27 cellular contexts compared by ENCODE assay signal in the genomic region with DNA sequence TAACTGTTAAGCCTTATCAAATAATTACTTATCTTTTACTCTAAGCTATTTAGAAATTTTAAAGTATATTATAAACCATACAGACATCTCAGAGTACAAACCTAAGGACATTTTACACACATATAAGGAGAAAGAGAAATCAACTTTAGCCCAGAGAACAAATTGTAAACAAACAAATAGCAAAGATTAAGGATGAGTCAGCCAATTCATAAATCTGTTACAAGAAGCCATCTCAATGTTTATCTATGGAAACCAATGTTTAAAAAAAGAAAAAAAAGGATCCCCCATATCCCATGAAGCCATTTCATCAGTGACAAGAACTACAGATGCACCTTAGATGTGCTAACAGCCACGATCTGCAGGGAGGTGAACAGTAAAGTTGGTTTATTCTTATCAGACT. TPM values are rescaled to one million over a fixed set of nuclear protein-coding genes. Genes with fewer than 3 reads are reported as not detected.
A peak's percentile ranks its signal among the peaks of the same experiment; 100 is the strongest.
DNase-seq lines count a peak whose midpoint lies in the region; ATAC-seq and TF ChIP-seq lines count a peak whose summit lies in the region.
"Had no signal": no experiment of that assay in that cellular context is flagged by ENCODE, and none has a peak within 500 bp of the region (broad histone marks: within the 10 kb centered on the region; RNA-seq: fewer than 3 reads in every experiment).

No MANE protein-coding gene starts in this region.

- H3K56ac ChIP-seq in IMR-90 (ENCODE audit: extremely low read depth, insufficient read depth, low read length): no peak overlapping the region

- H3K9me3 ChIP-seq in CD4-positive, CD25-positive, alpha-beta regulatory T cell (ENCODE audit: control insufficient read depth in 2 of 2, low read length in 2 of 2): no peaks in the 10 kb centered on the region
- H3K9me3 ChIP-seq in IMR-90 (ENCODE audit: control insufficient read depth, insufficient read depth, low read length) (no peaks in the 10 kb centered on the region), breast epithelium (no peaks in the 10 kb centered on the region)
- H3K9me3 ChIP-seq: ascending aorta, upper lobe of left lung had no signal

- no peak overlapping the region for H3K4ac ChIP-seq in IMR-90 (ENCODE audit: low read depth, low read length)

- no peak for DNase-seq in CD4-positive, CD25-positive, alpha-beta regulatory T cell
- DNase-seq in IMR-90 (peak; percentile 22), mesothelial cell of epicardium (ENCODE audit: low spot score in 2 of 2, unreplicated experiment in 2 of 2) (no peak), NCI-H1436 treated with DMSO at 0.1 percent for 48 hours (lab: John Stamatoyannopoulos, UW) (no peak), SW480 (ENCODE audit: low spot score) (no peak), breast epithelium (ENCODE audit: low spot score in 2 of 2) (no peak), cortex of kidney (lab: John Stamatoyannopoulos, UW) (no peak)
- DNase-seq: activated CD4-positive, alpha-beta memory T cell treated with anti-CD3 and anti-CD28 coated beads, Interleukin-2, amount 10 ng/mL, durations not matched to agents 7 days and 5 days; activated CD4-positive, alpha-beta T cell treated with anti-CD3 and anti-CD28 coated beads for 1 hour; activated CD8-positive, alpha-beta memory T cell treated with anti-CD3 and anti-CD28 coated beads, Interleukin-2, amount 50 U/mL, for 48 hours; central memory CD4-positive, alpha-beta T cell; DMS79; GF-D8; islet precursor cell; Kasumi-1; left ventricle myocardium superior; NCI-H187 treated with DMSO at 0.1 percent for 48 hours; NCI-H69; right cardiac atrium; stimulated activated CD4-positive, alpha-beta T cell treated with anti-CD3 and anti-CD28 coated beads, Interleukin-2, amount 100 ng/mL, for 48 hours; T-cell; upper lobe of left lung had no signal

- H3K4me3 Mint-ChIP-seq in CD4-positive, CD25-positive, alpha-beta regulatory T cell: peak overlapping the region in 2 of 4 donors; percentile 15 to 23
- no peak overlapping the region for H3K4me3 Mint-ChIP-seq in mesothelial cell of epicardium
- H3K4me3 Mint-ChIP-seq: activated CD4-positive, alpha-beta memory T cell treated with anti-CD3 and anti-CD28 coated beads, Interleukin-2, amount 10 ng/mL, durations not matched to agents 7 days and 5 days had no signal

- peak overlapping the region in 2 of 3 donors; percentile 10 to 15 for H3K27ac Mint-ChIP-seq in CD4-positive, CD25-positive, alpha-beta regulatory T cell
- H3K27ac Mint-ChIP-seq in mesothelial cell of epicardium: peak overlapping the region; percentile 17
- H3K27ac Mint-ChIP-seq: activated CD4-positive, alpha-beta memory T cell treated with anti-CD3 and anti-CD28 coated beads, Interleukin-2, amount 10 ng/mL, durations not matched to agents 7 days and 5 days; activated naive CD8-positive, alpha-beta T cell; T-cell had no signal

- no peak overlapping the region for H3K23ac ChIP-seq in IMR-90 (ENCODE audit: low read depth, low read length)

- no peak overlapping the region for H2AK9ac ChIP-seq in IMR-90 (replicated peaks; ENCODE audit: low read depth, low read length, poor library complexity)

- peaks cover 87% of the 10 kb centered on the region for H4K20me1 ChIP-seq in IMR-90 (ENCODE audit: insufficient read depth, low read length)

- H2BK120ac ChIP-seq in IMR-90 (ENCODE audit: low read depth, low read length): no peak overlapping the region

- peaks cover 33 to 67% of the 10 kb centered on the region in 2 experiments for H3K79me1 ChIP-seq in IMR-90 (ENCODE audit: low read depth in 1 of 2, low read length in 2 of 2)

- TF ChIP-seq RAD21 in IMR-90 (IDR thresholded peaks at IDR 0.05; ENCODE audit: low read length): no peak

- H2BK15ac ChIP-seq in IMR-90 (ENCODE audit: low read depth, low read length): no peak overlapping the region

- H3K9ac ChIP-seq in IMR-90 (ENCODE audit: low read depth, low read length): no peak overlapping the region
- H3K9ac ChIP-seq: BLaER1 had no signal

- H3K9me3 Mint-ChIP-seq in CD4-positive, CD25-positive, alpha-beta regulatory T cell: no peaks in the 10 kb centered on the region
- H3K9me3 Mint-ChIP-seq in mesothelial cell of epicardium: peaks cover 3% of the 10 kb centered on the region
- H3K9me3 Mint-ChIP-seq: activated CD4-positive, alpha-beta memory T cell treated with anti-CD3 and anti-CD28 coated beads, Interleukin-2, amount 10 ng/mL, durations not matched to agents 7 days and 5 days; activated T-helper 2 cell treated with anti-CD3 and anti-CD28 coated beads, Interferon-gamma antibody, Interleukin-2, Interleukin-4, amounts not matched to agents 10 μg/mL and 5 μg/mL and 100 μg/mL, durations not matched to agents 14 hours and 24 hours and 36 hours; T-cell had no signal

- CTCF ChIA-PET in IMR-90 (lab: Yijun Ruan, JAX): interaction anchor here (0.6 to 1.6 kb wide), 2 partner anchors 10 to 56 kb away, joined by 3 read pairs; no protein-coding TSS in a partner anchor

- H3K18ac ChIP-seq in IMR-90 (ENCODE audit: low read depth, low read length): no peak overlapping the region

- H3K4me1 Mint-ChIP-seq in CD4-positive, CD25-positive, alpha-beta regulatory T cell: peaks cover 41 to 95% (median 81%) of the 10 kb centered on the region in 4 donors
- peaks cover 54% of the 10 kb centered on the region for H3K4me1 Mint-ChIP-seq in mesothelial cell of epicardium

- TF ChIP-seq CTCF in IMR-90 (conservative IDR thresholded peaks at IDR 0.05; ENCODE audit: low read depth, low read length) (no peak), mesothelial cell of epicardium (IDR thresholded peaks at IDR 0.05; ENCODE audit: unreplicated experiment) (no peak), breast epithelium (IDR thresholded peaks at IDR 0.05) (no peak)

- no peak for ATAC-seq in CD4-positive, CD25-positive, alpha-beta regulatory T cell (ENCODE audit: low read depth in 2 of 2)
- peak; percentile 48 for ATAC-seq in IMR-90 (ENCODE audit: low read depth)
- ATAC-seq: left ventricle myocardium superior, right cardiac atrium, T-cell had no signal

- WGBS in IMR-90 (ENCODE audit: extremely low coverage in 2 of 2, insufficient read length in 1 of 2), 2 experiments: no CpG with 5 or more reads among the region's 1 CpG

- no peaks in the 10 kb centered on the region for H3K36me3 ChIP-seq in CD4-positive, CD25-positive, alpha-beta regulatory T cell (ENCODE audit: control insufficient read depth, insufficient read depth, low read length)
- H3K36me3 ChIP-seq in IMR-90 (ENCODE audit: control insufficient read depth, insufficient read depth, low read length) (no peaks in the 10 kb centered on the region; the same call in 1 of the 2 replicates), breast epithelium (no peaks in the 10 kb centered on the region)
- H3K36me3 ChIP-seq: ascending aorta, upper lobe of left lung had no signal

- H4K91ac ChIP-seq in IMR-90 (ENCODE audit: insufficient read depth, low read depth, low read length): no peak overlapping the region

- POLR2A ChIA-PET in IMR-90 (lab: Charles Lee; ENCODE audit: unreplicated experiment): no interaction called here

- TF ChIP-seq POLR2A in IMR-90 (IDR thresholded peaks at IDR 0.05; ENCODE audit: low read depth, low read length): no peak
- no peak for TF ChIP-seq POLR2A in breast epithelium (IDR thresholded peaks at IDR 0.05)

- H3K4me3 ChIP-seq in CD4-positive, CD25-positive, alpha-beta regulatory T cell (ENCODE audit: low read depth, low read length): no peak overlapping the region
- H3K4me3 ChIP-seq in IMR-90 (ENCODE audit: insufficient read depth, low read depth, low read length) (no peak overlapping the region), breast epithelium (no peak overlapping the region)
- H3K4me3 ChIP-seq: ascending aorta, BLaER1, upper lobe of left lung had no signal

- no peak overlapping the region for H3K14ac ChIP-seq in IMR-90 (replicated peaks; ENCODE audit: low read depth, low read length)

- intact Hi-C loops in IMR-90 (cut with micrococcal nuclease) (loop anchor here (1.0 kb wide), 1 partner anchor 340 kb away; no protein-coding TSS in a partner anchor), breast epithelium (cut with DNase I; ENCODE audit: low total_unique reads) (no loop called here)

- no peak overlapping the region for H4K5ac ChIP-seq in IMR-90 (ENCODE audit: low read depth, low read length)

- no peak overlapping the region for H2BK5ac ChIP-seq in IMR-90 (ENCODE audit: low read depth, low read length, poor library complexity, severe bottlenecking)

- no peaks in the 10 kb centered on the region for H3K36me3 Mint-ChIP-seq in CD4-positive, CD25-positive, alpha-beta regulatory T cell
- no peaks in the 10 kb centered on the region for H3K36me3 Mint-ChIP-seq in mesothelial cell of epicardium

- H2BK20ac ChIP-seq in IMR-90 (ENCODE audit: low read depth, low read length): no peak overlapping the region

- BruUV-seq in IMR-90 (replicated peaks; lab: Mats Ljungman, UMichigan): no TSS peak

- H3K27ac ChIP-seq in CD4-positive, CD25-positive, alpha-beta regulatory T cell (ENCODE audit: insufficient read depth, low read length, poor library complexity, severe bottlenecking): no peak overlapping the region
- H3K27ac ChIP-seq in IMR-90 (ENCODE audit: insufficient read depth, low read length): no peak overlapping the region
- H3K27ac ChIP-seq in cingulate gyrus (ENCODE audit: low read depth, low read length): peak overlapping the region; percentile 63
- no peak overlapping the region for H3K27ac ChIP-seq in breast epithelium
- H3K27ac ChIP-seq: ascending aorta, BLaER1, upper lobe of left lung had no signal

- 0 out of 2 replicates have a peak overlapping the region, but pooled peaks have one; percentile 31 for H3K4me2 ChIP-seq in IMR-90 (ENCODE audit: low read depth, low read length)
- H3K4me2 ChIP-seq: BLaER1 had no signal

- no peaks in the 10 kb centered on the region for H3K27me3 ChIP-seq in CD4-positive, CD25-positive, alpha-beta regulatory T cell (ENCODE audit: control insufficient read depth, insufficient read depth, low read length)
- H3K27me3 ChIP-seq in IMR-90 (ENCODE audit: control insufficient read depth, insufficient read depth, low read length) (no peaks in the 10 kb centered on the region), breast epithelium (no peaks in the 10 kb centered on the region)
- H3K27me3 ChIP-seq: ascending aorta, BLaER1, upper lobe of left lung had no signal

- in situ Hi-C loops in IMR-90 (cut with MboI; ENCODE audit: low sequenced_read_pairs): no loop called here

- H2AK5ac ChIP-seq in IMR-90 (ENCODE audit: low read depth, low read length): no peak overlapping the region

- dilution Hi-C loops in IMR-90 (cut with HindIII; ENCODE audit: low sequenced_read_pairs, unreplicated experiment): no loop called here

- no peak overlapping the region for H4K8ac ChIP-seq in IMR-90 (ENCODE audit: low read depth in 2 of 2, low read length in 2 of 2)

- peaks cover 5% of the 10 kb centered on the region for H3K4me1 ChIP-seq in CD4-positive, CD25-positive, alpha-beta regulatory T cell (ENCODE audit: control insufficient read depth, insufficient read depth, low read length, poor library complexity, severe bottlenecking)
- H3K4me1 ChIP-seq in IMR-90 (ENCODE audit: control insufficient read depth, insufficient read depth, low read length) (peaks cover 9% of the 10 kb centered on the region), breast epithelium (peaks cover 0 to 6% of the 10 kb centered on the region in 2 donors)

- no peak overlapping the region for H2AFZ ChIP-seq in IMR-90 (replicated peaks; ENCODE audit: low read length, poor library complexity)

- peaks cover 8% of the 10 kb centered on the region; the same call in 1 of the 2 replicates for H3K9me1 ChIP-seq in IMR-90 (ENCODE audit: insufficient read depth, low read length)

- no peaks in the 10 kb centered on the region for H3K27me3 Mint-ChIP-seq in CD4-positive, CD25-positive, alpha-beta regulatory T cell
- H3K27me3 Mint-ChIP-seq in mesothelial cell of epicardium (ENCODE audit: low read depth): no peaks in the 10 kb centered on the region
- H3K27me3 Mint-ChIP-seq: activated CD4-positive, alpha-beta memory T cell treated with anti-CD3 and anti-CD28 coated beads, Interleukin-2, amount 10 ng/mL, durations not matched to agents 7 days and 5 days; activated naive CD8-positive, alpha-beta T cell; T-cell had no signal

RNA-seq across cellular contexts. Expression of gene RYBP, which starts 35.3 kb away (rescaled TPM):
- 13.8 TPM for total RNA-seq in CD4-positive, CD25-positive, alpha-beta regulatory T cell
- 1 to 10 TPM; 2.0 to 4.0 (median 3.0) TPM for polyA plus RNA-seq in CD4-positive, CD25-positive, alpha-beta regulatory T cell
- total RNA-seq in IMR-90 (2012; rRNA removed) (4.1 and 6.9 TPM in 2 replicates), mesothelial cell of epicardium (27.5 to 28.4 TPM (median 27.8 TPM) in 3 replicates), breast epithelium (10 to 100 TPM in 2 of 3 donors, 1 to 10 TPM in 1; 9.4 to 15.5 (median 11.8) TPM)
- polyA plus RNA-seq in IMR-90 (2012; rRNA removed): 3.6 and 4.2 TPM in 2 replicates
- 0.63 and 0.85 TPM in 2 replicates for polyA plus RNA-seq in IMR-90 (2012; cell fraction: cytosol; rRNA removed)
- polyA plus RNA-seq in IMR-90 (2012; cell fraction: nucleus; rRNA removed; ENCODE audit: low replicate concordance): 0.95 and 5.4 TPM in 2 replicates
